In genomic region chr20:52889225-52889624, GRCh38 we compare ENCODE assay signal across 20 cellular contexts.
DNase-seq lines count a peak whose midpoint lies in the region; ATAC-seq lines count a peak whose summit lies in the region.
"Had no signal": no experiment of that assay in that cellular context is flagged by ENCODE, and none has a peak within 500 bp of the region (broad histone marks: within the 10 kb centered on the region; RNA-seq: fewer than 3 reads in every experiment).

No MANE protein-coding gene starts in this region.

- H3K27ac Mint-ChIP-seq in activated naive CD4-positive, alpha-beta T cell treated with anti-CD3 and anti-CD28 coated beads, Interleukin-2, amount 50 U/mL, for 72 hours, result peak overlapping the region in 1 of 2 donors; percentile 45
- H3K27ac Mint-ChIP-seq: activated naive CD8-positive, alpha-beta T cell treated with anti-CD3 and anti-CD28 coated beads for 36 hours; activated T-helper 1 cell treated with anti-CD3 and anti-CD28 coated beads, Interleukin-12 subunit alpha, Interleukin-12 subunit beta, Interleukin-2, Interleukin-4 antibody, amounts not matched to agents 30 ng/mL and 10 ng/mL and 1 ng/mL, durations not matched to agents 14 hours and 24 hours and 36 hours; dendritic cell treated with granulocyte-macrophage colony-stimulating factor and Interleukin-4, amounts not matched to agents 40 ng/mL and 50 ng/mL, for 4 days had no signal

- peaks cover 0 to 8% of the 10 kb centered on the region in 2 donors for H3K9me3 Mint-ChIP-seq in activated naive CD4-positive, alpha-beta T cell treated with anti-CD3 and anti-CD28 coated beads, Interleukin-2, amount 50 U/mL, for 72 hours
- H3K9me3 Mint-ChIP-seq: activated naive CD8-positive, alpha-beta T cell treated with anti-CD3 and anti-CD28 coated beads for 36 hours; dendritic cell treated with granulocyte-macrophage colony-stimulating factor and Interleukin-4, amounts not matched to agents 40 ng/mL and 50 ng/mL, for 4 days had no signal

- no peaks in the 10 kb centered on the region for H3K36me3 Mint-ChIP-seq in activated naive CD4-positive, alpha-beta T cell treated with anti-CD3 and anti-CD28 coated beads, Interleukin-2, amount 50 U/mL, for 72 hours
- H3K36me3 Mint-ChIP-seq: activated naive CD8-positive, alpha-beta T cell treated with anti-CD3 and anti-CD28 coated beads for 36 hours had no signal

- ATAC-seq in activated naive CD4-positive, alpha-beta T cell treated with anti-CD3 and anti-CD28 coated beads, Interleukin-2, amount 50 U/mL, for 72 hours, result no peak
- ATAC-seq in GM18498 (IDR thresholded peaks at IDR 0.05; ENCODE audit: unreplicated experiment), result no peak
- ATAC-seq: mucosa of descending colon; stimulated activated naive CD8-positive, alpha-beta T cell treated with anti-CD3 and anti-CD28 coated beads, Interleukin-15, Interleukin-2, amounts not matched to agents 100 U/mL and 50 U/mL, for 24 hours had no signal

- DNase-seq in GM04504 (ENCODE audit: low read depth) (peak; percentile 17), astrocyte of the hippocampus (ENCODE audit: low read depth, low spot score) (peak; percentile 71), fibroblast of the conjunctiva (ENCODE audit: low read depth) (peak; percentile 6), stromal cell of bone marrow (ENCODE audit: low read depth) (peak; percentile 69)
- DNase-seq in activated CD4-positive, alpha-beta T cell treated with anti-CD3 and anti-CD28 coated beads for 1 hour, result no peak
- DNase-seq in activated naive CD4-positive, alpha-beta T cell treated with anti-CD3 and anti-CD28 coated beads, Interleukin-2, amount 50 U/mL, for 72 hours (ENCODE audit: low spot score in 2 of 2), result no peak
- DNase-seq: activated CD4-positive, CD25-positive, alpha-beta regulatory T cell treated with anti-CD3 and anti-CD28 coated beads, Interleukin-2, amount 50 U/mL, for 72 hours; activated naive CD8-positive, alpha-beta T cell treated with anti-CD3 and anti-CD28 coated beads for 36 hours; COR-L47; IMR-90; left ventricle myocardium inferior; mucosa of descending colon; NCI-H146; NCI-H524 treated with DMSO at 0.1 percent for 48 hours; RPMI8226; stimulated activated naive CD8-positive, alpha-beta T cell treated with anti-CD3 and anti-CD28 coated beads, Interleukin-15, Interleukin-2, amounts not matched to agents 100 U/mL and 50 U/mL, for 24 hours; tibial artery had no signal

Comparison
In these comparisons a context has a peak if more than half of its experiments do, and no peak if none do; other contexts are left out.
1. DNase-seq: peak in GM04504 (single experiment), astrocyte of the hippocampus (single experiment), fibroblast of the conjunctiva (single experiment) and stromal cell of bone marrow (single experiment); none in activated CD4-positive, alpha-beta T cell treated with anti-CD3 and anti-CD28 coated beads for 1 hour (single experiment) and activated naive CD4-positive, alpha-beta T cell treated with anti-CD3 and anti-CD28 coated beads, Interleukin-2, amount 50 U/mL, for 72 hours (0 of 2).